In the genomic region with DNA sequence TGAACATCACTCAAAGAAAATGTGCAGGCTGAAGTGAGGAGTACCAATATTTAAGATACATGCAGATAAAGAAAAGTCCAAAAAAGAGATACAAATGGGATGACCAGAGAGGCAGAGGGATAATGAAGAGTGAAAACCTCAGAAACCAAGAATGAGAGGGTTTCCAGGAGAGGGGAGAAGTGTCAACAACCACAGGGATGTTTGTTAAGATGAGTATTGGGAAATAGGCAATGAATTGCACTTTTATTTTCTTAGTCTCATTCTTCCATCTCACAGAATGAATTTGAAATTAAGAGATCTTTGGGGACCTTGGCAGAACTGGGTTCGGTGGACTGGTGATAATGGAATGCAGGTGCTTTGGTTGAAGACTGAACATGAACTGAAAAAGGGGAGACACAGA, we compare ENCODE assay signal across 1 cellular context.
TF ChIP-seq lines count a peak whose summit lies in the region.

No MANE protein-coding gene starts in this region.

TF ChIP-seq in GM23338, 12 proteins besides CTCF, POLR2A, EP300 and RAD21 (continued from another document):
- TF ChIP-seq REST (IDR thresholded peaks at IDR 0.05; ENCODE audit: unreplicated experiment): no peak
- no peak for TF ChIP-seq EZH2phosphoT487 (IDR thresholded peaks at IDR 0.05; ENCODE audit: unreplicated experiment)
TF ChIP-seq in GM23338: peak in this region for 0.
